ENCODE assay signal across 1 cellular context in the genomic region with DNA sequence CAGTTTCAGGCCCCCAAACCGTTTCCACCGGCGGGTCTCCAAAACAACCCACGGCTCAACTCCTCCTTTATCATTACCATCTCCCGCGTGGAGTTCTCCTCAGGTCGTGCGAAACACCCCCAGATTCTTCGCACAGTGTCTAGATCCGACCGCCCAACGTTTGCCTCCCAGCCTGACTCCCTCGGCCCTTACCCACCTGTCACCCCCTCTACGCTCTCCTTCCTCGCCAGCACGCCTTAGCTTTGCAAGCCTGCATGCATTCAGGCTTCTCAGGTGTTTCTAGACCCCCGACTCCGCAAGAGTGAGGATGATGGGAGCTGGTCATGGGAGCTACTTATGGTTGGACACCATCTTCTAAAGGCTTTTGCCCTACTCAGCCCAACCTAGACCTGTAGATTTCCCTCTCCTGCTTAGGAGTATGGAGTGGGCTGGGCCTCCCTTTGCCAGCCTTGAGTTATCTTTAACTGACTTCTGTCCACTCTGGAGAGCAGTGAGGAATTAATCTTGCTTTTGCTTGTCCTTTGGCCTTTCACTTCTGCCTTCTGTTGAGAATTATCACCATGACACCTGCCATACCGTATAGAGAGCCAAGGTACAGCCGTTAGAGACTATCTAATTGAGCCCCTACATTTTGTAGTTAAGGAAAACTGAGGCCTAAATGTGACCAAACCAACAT.
A peak's percentile ranks its signal among the peaks of the same experiment; 100 is the strongest.
TF ChIP-seq lines count a peak whose summit lies in the region.

No MANE protein-coding gene starts in this region.

TF ChIP-seq in HepG2, 621 proteins besides CTCF, POLR2A, EP300 and RAD21 (continued from another document and continues in another):
- TF ChIP-seq, protein P1, sequence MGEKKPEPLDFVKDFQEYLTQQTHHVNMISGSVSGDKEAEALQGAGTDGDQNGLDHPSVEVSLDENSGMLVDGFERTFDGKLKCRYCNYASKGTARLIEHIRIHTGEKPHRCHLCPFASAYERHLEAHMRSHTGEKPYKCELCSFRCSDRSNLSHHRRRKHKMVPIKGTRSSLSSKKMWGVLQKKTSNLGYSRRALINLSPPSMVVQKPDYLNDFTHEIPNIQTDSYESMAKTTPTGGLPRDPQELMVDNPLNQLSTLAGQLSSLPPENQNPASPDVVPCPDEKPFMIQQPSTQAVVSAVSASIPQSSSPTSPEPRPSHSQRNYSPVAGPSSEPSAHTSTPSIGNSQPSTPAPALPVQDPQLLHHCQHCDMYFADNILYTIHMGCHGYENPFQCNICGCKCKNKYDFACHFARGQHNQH (CRISPR knock-in tag; IDR thresholded peaks at IDR 0.05) = no peak
- TF ChIP-seq ZNF44 (CRISPR knock-in tag; IDR thresholded peaks at IDR 0.05) = no peak
- TF ChIP-seq, protein P2, sequence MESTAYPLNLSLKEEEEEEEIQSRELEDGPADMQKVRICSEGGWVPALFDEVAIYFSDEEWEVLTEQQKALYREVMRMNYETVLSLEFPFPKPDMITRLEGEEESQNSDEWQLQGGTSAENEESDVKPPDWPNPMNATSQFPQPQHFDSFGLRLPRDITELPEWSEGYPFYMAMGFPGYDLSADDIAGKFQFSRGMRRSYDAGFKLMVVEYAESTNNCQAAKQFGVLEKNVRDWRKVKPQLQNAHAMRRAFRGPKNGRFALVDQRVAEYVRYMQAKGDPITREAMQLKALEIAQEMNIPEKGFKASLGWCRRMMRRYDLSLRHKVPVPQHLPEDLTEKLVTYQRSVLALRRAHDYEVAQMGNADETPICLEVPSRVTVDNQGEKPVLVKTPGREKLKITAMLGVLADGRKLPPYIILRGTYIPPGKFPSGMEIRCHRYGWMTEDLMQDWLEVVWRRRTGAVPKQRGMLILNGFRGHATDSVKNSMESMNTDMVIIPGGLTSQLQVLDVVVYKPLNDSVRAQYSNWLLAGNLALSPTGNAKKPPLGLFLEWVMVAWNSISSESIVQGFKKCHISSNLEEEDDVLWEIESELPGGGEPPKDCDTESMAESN (CRISPR knock-in tag; conservative IDR thresholded peaks at IDR 0.05) = no peak
- TF ChIP-seq ZNF468 (CRISPR knock-in tag; IDR thresholded peaks at IDR 0.05) = no peak
- peak; percentile 15; the same call in 1 of the 2 replicates for TF ChIP-seq ZNF101 (CRISPR knock-in tag; IDR thresholded peaks at IDR 0.05; ENCODE audit: borderline replicate concordance, low read depth)
- no peak for TF ChIP-seq HOXD1 (CRISPR knock-in tag; IDR thresholded peaks at IDR 0.05)
- 0 out of 2 replicates have a peak, but pooled peaks have one; percentile 47 for TF ChIP-seq ZNF383 (CRISPR knock-in tag; IDR thresholded peaks at IDR 0.05; ENCODE audit: borderline replicate concordance)
- no peak for TF ChIP-seq RFXAP (CRISPR knock-in tag; IDR thresholded peaks at IDR 0.05; ENCODE audit: borderline replicate concordance)
- TF ChIP-seq CENPX (CRISPR knock-in tag; IDR thresholded peaks at IDR 0.05) = no peak
- TF ChIP-seq, protein P3, sequence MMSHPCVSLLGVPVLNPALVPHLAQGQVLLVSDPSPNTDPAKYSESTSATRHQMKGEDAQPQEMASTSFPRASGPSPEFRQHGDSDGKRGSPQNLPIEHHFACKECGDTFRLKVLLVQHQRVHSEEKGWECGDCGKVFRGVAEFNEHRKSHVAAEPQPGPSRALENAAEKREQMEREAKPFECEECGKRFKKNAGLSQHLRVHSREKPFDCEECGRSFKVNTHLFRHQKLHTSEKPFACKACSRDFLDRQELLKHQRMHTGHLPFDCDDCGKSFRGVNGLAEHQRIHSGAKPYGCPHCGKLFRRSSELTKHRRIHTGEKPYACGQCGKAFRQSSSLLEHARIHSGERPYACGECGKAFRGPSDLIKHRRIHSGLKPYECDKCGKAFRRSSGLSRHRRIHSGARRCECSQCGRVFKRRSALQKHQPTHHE (CRISPR knock-in tag; IDR thresholded peaks at IDR 0.05; ENCODE audit: borderline replicate concordance) = no peak
- 0 out of 2 replicates have a peak, but pooled peaks have one; percentile 2 for TF ChIP-seq HNF4G (IDR thresholded peaks at IDR 0.05; ENCODE audit: borderline replicate concordance, low read depth, low read length)
- no peak for TF ChIP-seq HNF4G (CRISPR knock-in tag; IDR thresholded peaks at IDR 0.05; ENCODE audit: borderline replicate concordance, low read depth)
- TF ChIP-seq CBX1 (IDR thresholded peaks at IDR 0.05; ENCODE audit: low read depth) = no peak
- TF ChIP-seq, protein P4, sequence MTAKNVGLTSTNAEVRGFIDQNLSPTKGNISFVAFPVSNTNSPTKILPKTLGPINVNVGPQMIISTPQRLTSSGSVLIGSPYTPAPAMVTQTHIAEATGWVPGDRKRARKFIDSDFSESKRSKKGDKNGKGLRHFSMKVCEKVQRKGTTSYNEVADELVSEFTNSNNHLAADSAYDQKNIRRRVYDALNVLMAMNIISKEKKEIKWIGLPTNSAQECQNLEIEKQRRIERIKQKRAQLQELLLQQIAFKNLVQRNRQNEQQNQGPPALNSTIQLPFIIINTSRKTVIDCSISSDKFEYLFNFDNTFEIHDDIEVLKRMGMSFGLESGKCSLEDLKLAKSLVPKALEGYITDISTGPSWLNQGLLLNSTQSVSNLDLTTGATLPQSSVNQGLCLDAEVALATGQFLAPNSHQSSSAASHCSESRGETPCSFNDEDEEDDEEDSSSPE (CRISPR knock-in tag; IDR thresholded peaks at IDR 0.05) = no peak
- TF ChIP-seq ZNF207 (IDR thresholded peaks at IDR 0.05; ENCODE audit: borderline replicate concordance) = no peak
- no peak for TF ChIP-seq XRCC5 (optimal IDR thresholded peaks at IDR 0.05; ENCODE audit: low read length)
- TF ChIP-seq, protein P5, sequence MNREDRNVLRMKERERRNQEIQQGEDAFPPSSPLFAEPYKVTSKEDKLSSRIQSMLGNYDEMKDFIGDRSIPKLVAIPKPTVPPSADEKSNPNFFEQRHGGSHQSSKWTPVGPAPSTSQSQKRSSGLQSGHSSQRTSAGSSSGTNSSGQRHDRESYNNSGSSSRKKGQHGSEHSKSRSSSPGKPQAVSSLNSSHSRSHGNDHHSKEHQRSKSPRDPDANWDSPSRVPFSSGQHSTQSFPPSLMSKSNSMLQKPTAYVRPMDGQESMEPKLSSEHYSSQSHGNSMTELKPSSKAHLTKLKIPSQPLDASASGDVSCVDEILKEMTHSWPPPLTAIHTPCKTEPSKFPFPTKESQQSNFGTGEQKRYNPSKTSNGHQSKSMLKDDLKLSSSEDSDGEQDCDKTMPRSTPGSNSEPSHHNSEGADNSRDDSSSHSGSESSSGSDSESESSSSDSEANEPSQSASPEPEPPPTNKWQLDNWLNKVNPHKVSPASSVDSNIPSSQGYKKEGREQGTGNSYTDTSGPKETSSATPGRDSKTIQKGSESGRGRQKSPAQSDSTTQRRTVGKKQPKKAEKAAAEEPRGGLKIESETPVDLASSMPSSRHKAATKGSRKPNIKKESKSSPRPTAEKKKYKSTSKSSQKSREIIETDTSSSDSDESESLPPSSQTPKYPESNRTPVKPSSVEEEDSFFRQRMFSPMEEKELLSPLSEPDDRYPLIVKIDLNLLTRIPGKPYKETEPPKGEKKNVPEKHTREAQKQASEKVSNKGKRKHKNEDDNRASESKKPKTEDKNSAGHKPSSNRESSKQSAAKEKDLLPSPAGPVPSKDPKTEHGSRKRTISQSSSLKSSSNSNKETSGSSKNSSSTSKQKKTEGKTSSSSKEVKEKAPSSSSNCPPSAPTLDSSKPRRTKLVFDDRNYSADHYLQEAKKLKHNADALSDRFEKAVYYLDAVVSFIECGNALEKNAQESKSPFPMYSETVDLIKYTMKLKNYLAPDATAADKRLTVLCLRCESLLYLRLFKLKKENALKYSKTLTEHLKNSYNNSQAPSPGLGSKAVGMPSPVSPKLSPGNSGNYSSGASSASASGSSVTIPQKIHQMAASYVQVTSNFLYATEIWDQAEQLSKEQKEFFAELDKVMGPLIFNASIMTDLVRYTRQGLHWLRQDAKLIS (CRISPR knock-in tag; IDR thresholded peaks at IDR 0.05) = no peak
- TF ChIP-seq ZNF652 (CRISPR knock-in tag; IDR thresholded peaks at IDR 0.05; ENCODE audit: borderline replicate concordance, low read depth) = no peak
- no peak for TF ChIP-seq MAFG (CRISPR knock-in tag; IDR thresholded peaks at IDR 0.05)
- TF ChIP-seq KDM6A (CRISPR knock-in tag; IDR thresholded peaks at IDR 0.05; ENCODE audit: low read depth) = no peak
- TF ChIP-seq ZNF549 (CRISPR knock-in tag; IDR thresholded peaks at IDR 0.05) = no peak
- TF ChIP-seq, protein P6, sequence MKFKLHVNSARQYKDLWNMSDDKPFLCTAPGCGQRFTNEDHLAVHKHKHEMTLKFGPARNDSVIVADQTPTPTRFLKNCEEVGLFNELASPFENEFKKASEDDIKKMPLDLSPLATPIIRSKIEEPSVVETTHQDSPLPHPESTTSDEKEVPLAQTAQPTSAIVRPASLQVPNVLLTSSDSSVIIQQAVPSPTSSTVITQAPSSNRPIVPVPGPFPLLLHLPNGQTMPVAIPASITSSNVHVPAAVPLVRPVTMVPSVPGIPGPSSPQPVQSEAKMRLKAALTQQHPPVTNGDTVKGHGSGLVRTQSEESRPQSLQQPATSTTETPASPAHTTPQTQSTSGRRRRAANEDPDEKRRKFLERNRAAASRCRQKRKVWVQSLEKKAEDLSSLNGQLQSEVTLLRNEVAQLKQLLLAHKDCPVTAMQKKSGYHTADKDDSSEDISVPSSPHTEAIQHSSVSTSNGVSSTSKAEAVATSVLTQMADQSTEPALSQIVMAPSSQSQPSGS (CRISPR knock-in tag; IDR thresholded peaks at IDR 0.05) = no peak
- TF ChIP-seq, protein P7, sequence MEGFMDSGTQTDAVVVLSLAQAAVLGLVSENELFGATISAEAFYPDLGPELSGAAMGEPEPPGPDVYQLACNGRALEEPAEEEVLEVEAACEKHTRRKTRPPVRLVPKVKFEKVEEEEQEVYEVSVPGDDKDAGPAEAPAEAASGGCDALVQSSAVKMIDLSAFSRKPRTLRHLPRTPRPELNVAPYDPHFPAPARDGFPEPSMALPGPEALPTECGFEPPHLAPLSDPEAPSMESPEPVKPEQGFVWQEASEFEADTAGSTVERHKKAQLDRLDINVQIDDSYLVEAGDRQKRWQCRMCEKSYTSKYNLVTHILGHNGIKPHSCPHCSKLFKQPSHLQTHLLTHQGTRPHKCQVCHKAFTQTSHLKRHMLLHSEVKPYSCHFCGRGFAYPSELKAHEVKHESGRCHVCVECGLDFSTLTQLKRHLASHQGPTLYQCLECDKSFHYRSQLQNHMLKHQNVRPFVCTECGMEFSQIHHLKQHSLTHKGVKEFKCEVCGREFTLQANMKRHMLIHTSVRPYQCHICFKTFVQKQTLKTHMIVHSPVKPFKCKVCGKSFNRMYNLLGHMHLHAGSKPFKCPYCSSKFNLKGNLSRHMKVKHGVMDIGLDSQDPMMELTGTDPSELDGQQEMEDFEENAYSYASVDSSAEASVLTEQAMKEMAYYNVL (CRISPR knock-in tag; IDR thresholded peaks at IDR 0.05; ENCODE audit: borderline replicate concordance) = no peak
- TF ChIP-seq ELF3 (CRISPR knock-in tag; IDR thresholded peaks at IDR 0.05) = no peak
- TF ChIP-seq, protein P8, sequence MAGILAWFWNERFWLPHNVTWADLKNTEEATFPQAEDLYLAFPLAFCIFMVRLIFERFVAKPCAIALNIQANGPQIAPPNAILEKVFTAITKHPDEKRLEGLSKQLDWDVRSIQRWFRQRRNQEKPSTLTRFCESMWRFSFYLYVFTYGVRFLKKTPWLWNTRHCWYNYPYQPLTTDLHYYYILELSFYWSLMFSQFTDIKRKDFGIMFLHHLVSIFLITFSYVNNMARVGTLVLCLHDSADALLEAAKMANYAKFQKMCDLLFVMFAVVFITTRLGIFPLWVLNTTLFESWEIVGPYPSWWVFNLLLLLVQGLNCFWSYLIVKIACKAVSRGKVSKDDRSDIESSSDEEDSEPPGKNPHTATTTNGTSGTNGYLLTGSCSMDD (CRISPR knock-in tag; IDR thresholded peaks at IDR 0.05) = no peak
- no peak; the same call in 1 of the 2 replicates for TF ChIP-seq ZNF605 (CRISPR knock-in tag; IDR thresholded peaks at IDR 0.05)
- TF ChIP-seq, protein P9, sequence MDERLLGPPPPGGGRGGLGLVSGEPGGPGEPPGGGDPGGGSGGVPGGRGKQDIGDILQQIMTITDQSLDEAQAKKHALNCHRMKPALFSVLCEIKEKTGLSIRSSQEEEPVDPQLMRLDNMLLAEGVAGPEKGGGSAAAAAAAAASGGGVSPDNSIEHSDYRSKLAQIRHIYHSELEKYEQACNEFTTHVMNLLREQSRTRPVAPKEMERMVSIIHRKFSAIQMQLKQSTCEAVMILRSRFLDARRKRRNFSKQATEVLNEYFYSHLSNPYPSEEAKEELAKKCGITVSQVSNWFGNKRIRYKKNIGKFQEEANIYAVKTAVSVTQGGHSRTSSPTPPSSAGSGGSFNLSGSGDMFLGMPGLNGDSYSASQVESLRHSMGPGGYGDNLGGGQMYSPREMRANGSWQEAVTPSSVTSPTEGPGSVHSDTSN (CRISPR knock-in tag; IDR thresholded peaks at IDR 0.05) = no peak
- TF ChIP-seq HMGA1 (CRISPR knock-in tag; conservative IDR thresholded peaks at IDR 0.05) = no peak
- TF ChIP-seq HOXA9 (CRISPR knock-in tag; IDR thresholded peaks at IDR 0.05; ENCODE audit: borderline replicate concordance) = no peak
- no peak for TF ChIP-seq ZBTB42 (CRISPR knock-in tag; IDR thresholded peaks at IDR 0.05)
- no peak for TF ChIP-seq ZNF331 (CRISPR knock-in tag; IDR thresholded peaks at IDR 0.05)
- TF ChIP-seq POLR2AphosphoS2 (IDR thresholded peaks at IDR 0.05; ENCODE audit: low read depth, low read length) = no peak
- TF ChIP-seq ZNF317 (CRISPR knock-in tag; IDR thresholded peaks at IDR 0.05) = no peak
- TF ChIP-seq ZSCAN30 (CRISPR knock-in tag; IDR thresholded peaks at IDR 0.05) = no peak
- TF ChIP-seq RBM22 (optimal IDR thresholded peaks at IDR 0.05; ENCODE audit: low read length) = no peak
- TF ChIP-seq, protein P10, sequence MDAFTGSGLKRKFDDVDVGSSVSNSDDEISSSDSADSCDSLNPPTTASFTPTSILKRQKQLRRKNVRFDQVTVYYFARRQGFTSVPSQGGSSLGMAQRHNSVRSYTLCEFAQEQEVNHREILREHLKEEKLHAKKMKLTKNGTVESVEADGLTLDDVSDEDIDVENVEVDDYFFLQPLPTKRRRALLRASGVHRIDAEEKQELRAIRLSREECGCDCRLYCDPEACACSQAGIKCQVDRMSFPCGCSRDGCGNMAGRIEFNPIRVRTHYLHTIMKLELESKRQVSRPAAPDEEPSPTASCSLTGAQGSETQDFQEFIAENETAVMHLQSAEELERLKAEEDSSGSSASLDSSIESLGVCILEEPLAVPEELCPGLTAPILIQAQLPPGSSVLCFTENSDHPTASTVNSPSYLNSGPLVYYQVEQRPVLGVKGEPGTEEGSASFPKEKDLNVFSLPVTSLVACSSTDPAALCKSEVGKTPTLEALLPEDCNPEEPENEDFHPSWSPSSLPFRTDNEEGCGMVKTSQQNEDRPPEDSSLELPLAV (CRISPR knock-in tag; conservative IDR thresholded peaks at IDR 0.05; ENCODE audit: low read depth) = no peak
- TF ChIP-seq, protein P11, sequence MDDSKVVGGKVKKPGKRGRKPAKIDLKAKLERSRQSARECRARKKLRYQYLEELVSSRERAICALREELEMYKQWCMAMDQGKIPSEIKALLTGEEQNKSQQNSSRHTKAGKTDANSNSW (CRISPR knock-in tag; IDR thresholded peaks at IDR 0.05; ENCODE audit: borderline replicate concordance) = no peak
- no peak for TF ChIP-seq REPIN1 (CRISPR knock-in tag; IDR thresholded peaks at IDR 0.05; ENCODE audit: borderline replicate concordance, low read depth)
- no peak for TF ChIP-seq ZFP90 (CRISPR knock-in tag; IDR thresholded peaks at IDR 0.05; ENCODE audit: borderline replicate concordance)
- no peak for TF ChIP-seq HIVEP1 (CRISPR knock-in tag; IDR thresholded peaks at IDR 0.05)
- TF ChIP-seq ZNF747 (CRISPR knock-in tag; IDR thresholded peaks at IDR 0.05; ENCODE audit: borderline replicate concordance) = no peak
- TF ChIP-seq, protein P12, sequence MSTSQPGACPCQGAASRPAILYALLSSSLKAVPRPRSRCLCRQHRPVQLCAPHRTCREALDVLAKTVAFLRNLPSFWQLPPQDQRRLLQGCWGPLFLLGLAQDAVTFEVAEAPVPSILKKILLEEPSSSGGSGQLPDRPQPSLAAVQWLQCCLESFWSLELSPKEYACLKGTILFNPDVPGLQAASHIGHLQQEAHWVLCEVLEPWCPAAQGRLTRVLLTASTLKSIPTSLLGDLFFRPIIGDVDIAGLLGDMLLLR (CRISPR knock-in tag; IDR thresholded peaks at IDR 0.05) = no peak
